14 cellular contexts compared by ENCODE assay signal in genomic region chr11:126920833-126921232, GRCh38.
"Had no signal": no experiment of that assay in that cellular context is flagged by ENCODE, and none has a peak within 500 bp of the region (broad histone marks: within the 10 kb centered on the region; RNA-seq: fewer than 3 reads in every experiment).

No MANE protein-coding gene starts in this region.

- H3K4me1 ChIP-seq: gastroesophageal sphincter, left lung, prostate gland, right lobe of liver, spleen, transverse colon had no signal

- DNase-seq: activated B cell treated with CpG ODN at 0.5 μM for 24 hours; activated CD4-positive, alpha-beta T cell treated with anti-CD3 and anti-CD28 coated beads, Interleukin-2, amount 10 ng/mL, durations not matched to agents 24 days and 14 days; activated CD8-positive, alpha-beta memory T cell treated with anti-CD3 and anti-CD28 coated beads for 24 hours; activated naive CD4-positive, alpha-beta T cell treated with Interleukin-2 at 50 U/mL for 16 hours; effector CD8-positive, alpha-beta T cell; left lung; occipital lobe; right lobe of liver; spleen; stimulated activated CD4-positive, alpha-beta T cell treated with anti-CD3 and anti-CD28 coated beads, Interleukin-1b, Interleukin-23, amount 100 ng/mL, for 48 hours; transverse colon had no signal

- H3K27me3 ChIP-seq: left lung, right lobe of liver, transverse colon had no signal

- H3K9me3 ChIP-seq: gastroesophageal sphincter, left lung, prostate gland, right lobe of liver, spleen, transverse colon had no signal

- H3K36me3 ChIP-seq: cardiac muscle cell, gastroesophageal sphincter, left lung, prostate gland, right lobe of liver, spleen, transverse colon had no signal

- H3K4me3 ChIP-seq: cardiac muscle cell, gastroesophageal sphincter, left lung, prostate gland, right lobe of liver, spleen, transverse colon had no signal
